9 cellular contexts compared by ENCODE assay signal in the genomic region with DNA sequence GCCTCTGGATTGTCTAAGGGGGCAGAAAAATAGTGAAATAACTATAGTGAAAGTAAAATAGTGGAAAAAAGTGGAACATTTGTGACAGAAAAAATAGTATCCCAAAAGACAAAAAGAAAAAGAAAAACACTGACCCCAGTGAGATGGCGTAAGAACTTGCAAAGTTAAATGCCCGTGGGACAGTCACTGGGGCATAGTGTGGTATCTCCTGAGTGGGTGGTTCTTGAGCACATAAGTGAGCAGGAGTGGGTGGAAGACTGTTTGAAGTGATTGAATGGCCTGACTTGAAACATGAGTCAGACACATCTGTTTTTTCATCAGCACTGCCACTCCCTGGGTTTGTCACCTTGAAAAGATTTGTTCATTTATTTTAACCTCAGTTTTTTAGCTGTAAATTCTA. TPM values are rescaled to one million over a fixed set of nuclear protein-coding genes. Genes with fewer than 3 reads are reported as not detected.
A peak's percentile ranks its signal among the peaks of the same experiment; 100 is the strongest.
DNase-seq lines count a peak whose midpoint lies in the region; ATAC-seq and TF ChIP-seq lines count a peak whose summit lies in the region.
"Had no signal": no experiment of that assay in that cellular context is flagged by ENCODE, and none has a peak within 500 bp of the region (broad histone marks: within the 10 kb centered on the region; RNA-seq: fewer than 3 reads in every experiment).

No MANE protein-coding gene starts in this region.

- H4K5ac ChIP-seq in H9 (ENCODE audit: insufficient read length, low read depth, low read length), result no peak overlapping the region

- H3K79me1 ChIP-seq in H9 (ENCODE audit: insufficient read depth, low read depth, low read length, poor library complexity, severe bottlenecking), result peaks cover 3% of the 10 kb centered on the region

- no peaks in the 10 kb centered on the region for H3K4me1 ChIP-seq in H9 (ENCODE audit: insufficient read depth, low read length)

- no peak overlapping the region for H3K14ac ChIP-seq in H9 (ENCODE audit: insufficient read depth, low read length)

- no peak overlapping the region for H3T11ph ChIP-seq in H9 (ENCODE audit: low read length)

- no peak overlapping the region for H2AFZ ChIP-seq in H9 (ENCODE audit: low read length)

- peaks cover 0 to 5% of the 10 kb centered on the region in 2 donors for H3K9me3 Mint-ChIP-seq in activated naive CD4-positive, alpha-beta T cell treated with anti-CD3 and anti-CD28 coated beads, Interleukin-2, amount 50 U/mL, for 72 hours
- no peaks in the 10 kb centered on the region for H3K9me3 Mint-ChIP-seq in memory B cell
- no peaks in the 10 kb centered on the region for H3K9me3 Mint-ChIP-seq in H9

- no peak overlapping the region for H2BK120ac ChIP-seq in H9 (ENCODE audit: low read depth, low read length, poor library complexity, severe bottlenecking)

- no CpG with 5 or more reads among the region's 2 CpGs for WGBS in H9 (ENCODE audit: extremely low coverage, insufficient read length, low lambda C conversion rate)

- DNase-seq in AG20443 (ENCODE audit: low spot score) (peak; percentile 5), memory B cell (ENCODE audit: low spot score in 2 of 2) (no peak), H9 (no peak), occipital lobe (lab: John Stamatoyannopoulos, UW) (no peak)
- peak in 1 of 2 donors; percentile 46 for DNase-seq in activated naive CD4-positive, alpha-beta T cell treated with anti-CD3 and anti-CD28 coated beads, Interleukin-2, amount 50 U/mL, for 72 hours (ENCODE audit: low spot score in 2 of 2)
- DNase-seq in effector CD8-positive, alpha-beta T cell (lab: John Stamatoyannopoulos, UW), result no peak
- DNase-seq: NCI-H1092 had no signal

- no peak overlapping the region for H2BK20ac ChIP-seq in H9 (ENCODE audit: low read depth, low read length, poor library complexity, severe bottlenecking)

- H3K23me2 ChIP-seq in H9 (ENCODE audit: insufficient read length, low read depth, low read length, poor library complexity, severe bottlenecking), result no peaks in the 10 kb centered on the region

- H2AK5ac ChIP-seq in H9 (ENCODE audit: insufficient read length, low read length), result no peak overlapping the region

- H3K9ac ChIP-seq in H9 (ENCODE audit: extremely low read depth, insufficient read length, low read length), result no peak overlapping the region

- no peak overlapping the region for H3K23ac ChIP-seq in H9 (ENCODE audit: insufficient read length, low read depth, low read length)

- H2BK15ac ChIP-seq in H9 (ENCODE audit: low read depth, low read length), result no peak overlapping the region

- TF ChIP-seq CTCF in H9 (conservative IDR thresholded peaks at IDR 0.05), result no peak

- H3K4me3 Mint-ChIP-seq in memory B cell (no peak overlapping the region), H9 (no peak overlapping the region; a peak in 1 of 5 replicates)

- H3K27me3 Mint-ChIP-seq in memory B cell, result no peaks in the 10 kb centered on the region
- H3K27me3 Mint-ChIP-seq in H9 (ENCODE audit: low read depth), result no peaks in the 10 kb centered on the region

- no peak overlapping the region for H3K4ac ChIP-seq in H9 (ENCODE audit: low read depth, low read length)

- no peaks in the 10 kb centered on the region for H3K9me3 ChIP-seq in H9 (ENCODE audit: control insufficient read depth, low read depth, low read length)

- peaks cover 9% of the 10 kb centered on the region; the same call in 1 of the 2 replicates for H3K79me2 ChIP-seq in H9 (ENCODE audit: insufficient read depth, low read length)

- H3K18ac ChIP-seq in H9 (ENCODE audit: insufficient read length, low read depth, low read length), result no peak overlapping the region

- H3K56ac ChIP-seq in H9 (ENCODE audit: insufficient read length, low read depth, low read length), result no peak overlapping the region

- H3K27me3 ChIP-seq in H9 (ENCODE audit: insufficient read depth, low read length), result no peaks in the 10 kb centered on the region

- no peak overlapping the region for H4K91ac ChIP-seq in H9 (ENCODE audit: insufficient read length, low read depth, low read length)

- H3K4me1 Mint-ChIP-seq in memory B cell (peaks cover 30% of the 10 kb centered on the region), H9 (peaks cover 19 to 24% of the 10 kb centered on the region in 2 experiments)

- no peaks in the 10 kb centered on the region for H4K20me1 ChIP-seq in H9 (ENCODE audit: control insufficient read depth, insufficient read depth, insufficient read length)

- H3K27ac ChIP-seq in H9 (ENCODE audit: insufficient read length, low read depth, low read length), result no peak overlapping the region

- ATAC-seq in HG02885 (IDR thresholded peaks at IDR 0.05; ENCODE audit: poor library complexity, unreplicated experiment) (peak; percentile 25), memory B cell (ENCODE audit: low read depth) (no peak), GM18858 (IDR thresholded peaks at IDR 0.05; ENCODE audit: unreplicated experiment) (no peak)
- peak; percentile 51 for ATAC-seq in activated naive CD4-positive, alpha-beta T cell treated with anti-CD3 and anti-CD28 coated beads, Interleukin-2, amount 50 U/mL, for 72 hours

- H3K4me2 ChIP-seq in H9 (ENCODE audit: insufficient read depth, insufficient read length, low read length), result no peak overlapping the region

- H4K8ac ChIP-seq in H9 (replicated peaks; ENCODE audit: insufficient read length, low read depth, low read length), result no peak overlapping the region

- peaks cover 41 to 70% of the 10 kb centered on the region in 2 donors for H3K36me3 Mint-ChIP-seq in activated naive CD4-positive, alpha-beta T cell treated with anti-CD3 and anti-CD28 coated beads, Interleukin-2, amount 50 U/mL, for 72 hours
- peaks cover 33% of the 10 kb centered on the region for H3K36me3 Mint-ChIP-seq in memory B cell
- peaks cover 16 to 55% (median 50%) of the 10 kb centered on the region in 3 experiments for H3K36me3 Mint-ChIP-seq in H9 (ENCODE audit: insufficient read depth in 1 of 3, low read depth in 3 of 3)

- H2BK12ac ChIP-seq in H9 (ENCODE audit: insufficient read length, low read depth, low read length), result no peak overlapping the region

- peak overlapping the region; percentile 15 to 73 for H3K27ac Mint-ChIP-seq in activated naive CD4-positive, alpha-beta T cell treated with anti-CD3 and anti-CD28 coated beads, Interleukin-2, amount 50 U/mL, for 72 hours
- H3K27ac Mint-ChIP-seq in memory B cell (peak overlapping the region; percentile 81), H9 (peak overlapping the region in 1 of 3 experiments; percentile 33; a peak in 1 of 7 replicates)

- H2BK5ac ChIP-seq in H9 (ENCODE audit: insufficient read length, low read length), result no peak overlapping the region

RNA-seq across cellular contexts. Expression of gene ZNF430, which starts 2.5 kb away (rescaled TPM):
- total RNA-seq in activated naive CD4-positive, alpha-beta T cell treated with anti-CD3 and anti-CD28 coated beads, Interleukin-2, amount 50 U/mL, for 72 hours, result 10 to 100 TPM; 23.3 to 23.6 TPM
- total RNA-seq in H9 (2021) (16.6 and 17.7 TPM in 2 replicates), occipital lobe (33.8 TPM)

RNA-seq across cellular contexts. Expression of gene ZNF714, which starts 59.0 kb away (rescaled TPM):
- total RNA-seq in activated naive CD4-positive, alpha-beta T cell treated with anti-CD3 and anti-CD28 coated beads, Interleukin-2, amount 50 U/mL, for 72 hours, result 10 to 100 TPM; 19.0 to 31.0 TPM
- total RNA-seq in H9 (2021) (53.9 and 54.2 TPM in 2 replicates), occipital lobe (51.5 TPM)

Comparison
In these comparisons a context has a peak if more than half of its experiments do, and no peak if none do; other contexts are left out.
1. ATAC-seq: peak in HG02885 (single experiment) and activated naive CD4-positive, alpha-beta T cell treated with anti-CD3 and anti-CD28 coated beads, Interleukin-2, amount 50 U/mL, for 72 hours (2 of 2); none in memory B cell (single experiment) and GM18858 (single experiment).